ENCODE assay signal across 24 cellular contexts in genomic region chr10:6558272-6558671, GRCh38. TPM values are rescaled to one million over a fixed set of nuclear protein-coding genes. Genes with fewer than 3 reads are reported as not detected.
DNase-seq lines count a peak whose midpoint lies in the region; ATAC-seq and TF ChIP-seq lines count a peak whose summit lies in the region.
"Had no signal": no experiment of that assay in that cellular context is flagged by ENCODE, and none has a peak within 500 bp of the region (broad histone marks: within the 10 kb centered on the region; RNA-seq: fewer than 3 reads in every experiment).

No MANE protein-coding gene starts in this region.

- peak; percentile 83 for ATAC-seq in effector memory CD8-positive, alpha-beta T cell (replicated peaks)
- ATAC-seq in right cardiac atrium = no peak
- no peak for ATAC-seq in left colon
- ATAC-seq: left lung, Panc1 had no signal

- no peak for TF ChIP-seq EP300 in stomach (IDR thresholded peaks at IDR 0.05)

- intact Hi-C loops in activated naive CD4-positive, alpha-beta T cell treated with anti-CD3 and anti-CD28 coated beads for 36 hours (cut with micrococcal nuclease) = loop anchor here (1.0 kb wide), 1 partner anchor 15 kb away; no protein-coding TSS in a partner anchor
- intact Hi-C loops in stomach (cut with DNase I; ENCODE audit: low total_unique reads) = no loop called here
- intact Hi-C loops in right cardiac atrium (cut with DNase I) = no loop called here
- intact Hi-C loops in head of caudate nucleus (cut with DNase I) = no loop called here
- intact Hi-C loops in left colon (cut with DNase I, micrococcal nuclease) = no loop called here

- peaks cover 21% of the 10 kb centered on the region for H3K36me3 Mint-ChIP-seq in activated naive CD4-positive, alpha-beta T cell treated with anti-CD3 and anti-CD28 coated beads for 36 hours (ENCODE audit: low read depth)
- H3K36me3 Mint-ChIP-seq in T-helper 2 cell treated with Interferon-gamma antibody and Interleukin-4, amounts not matched to agents 5 μg/mL and 100 μg/mL, for 36 hours (ENCODE audit: low read depth) = peaks cover 71% of the 10 kb centered on the region
- peaks cover 16% of the 10 kb centered on the region for H3K36me3 Mint-ChIP-seq in effector memory CD8-positive, alpha-beta T cell (ENCODE audit: insufficient read depth)
- H3K36me3 Mint-ChIP-seq: CD14-positive monocyte, mesothelial cell of epicardium had no signal

- H3K9me3 ChIP-seq in stomach (no peaks in the 10 kb centered on the region), right cardiac atrium (ENCODE audit: control insufficient read depth, low read length) (no peaks in the 10 kb centered on the region)
- H3K9me3 ChIP-seq: left lung, thoracic aorta had no signal

- H3K27me3 ChIP-seq in stomach (no peaks in the 10 kb centered on the region), right cardiac atrium (ENCODE audit: control insufficient read depth, insufficient read depth) (no peaks in the 10 kb centered on the region)
- H3K27me3 ChIP-seq: left lung had no signal

- CTCF ChIA-PET in activated naive CD4-positive, alpha-beta T cell treated with anti-CD3 and anti-CD28 coated beads for 36 hours (lab: Charles Lee) = interaction anchor here (1.2 to 1.5 kb wide), 2 partner anchors 28 to 472 kb away, joined by 3 to 5 read pairs; no protein-coding TSS in a partner anchor

- peaks cover 81% of the 10 kb centered on the region for H3K4me1 Mint-ChIP-seq in activated naive CD4-positive, alpha-beta T cell treated with anti-CD3 and anti-CD28 coated beads for 36 hours (ENCODE audit: low read depth)
- peaks cover 83% of the 10 kb centered on the region for H3K4me1 Mint-ChIP-seq in T-helper 2 cell treated with Interferon-gamma antibody and Interleukin-4, amounts not matched to agents 5 μg/mL and 100 μg/mL, for 36 hours (ENCODE audit: low read depth)
- H3K4me1 Mint-ChIP-seq in effector memory CD8-positive, alpha-beta T cell (ENCODE audit: low read depth in 2 of 2) = peaks cover 67 to 88% of the 10 kb centered on the region in 2 donors
- H3K4me1 Mint-ChIP-seq: mesothelial cell of epicardium had no signal

- H3K4me3 ChIP-seq in stomach = no peak overlapping the region
- H3K4me3 ChIP-seq in right cardiac atrium (ENCODE audit: low read length) = no peak overlapping the region
- H3K4me3 ChIP-seq: left lung, SK-N-MC, thoracic aorta had no signal

- 44 to 60% (median 54%) methylated on average over 2 of the region's 2 CpGs for WGBS in stomach, 5 donors
- 71% methylated on average over 2 of the region's 2 CpGs for WGBS in right cardiac atrium

- no peaks in the 10 kb centered on the region for H3K36me3 ChIP-seq in stomach
- H3K36me3 ChIP-seq: left lung, thoracic aorta had no signal

- H3K27ac ChIP-seq in stomach = peak overlapping the region in 3 of 5 donors; percentile 4 to 44 (median 5)
- H3K27ac ChIP-seq in right cardiac atrium (ENCODE audit: low read length) = no peak overlapping the region
- H3K27ac ChIP-seq: HL-60, left lung, SK-N-MC, thoracic aorta had no signal

- DNase-seq in activated naive CD4-positive, alpha-beta T cell treated with anti-CD3 and anti-CD28 coated beads for 36 hours = no peak
- DNase-seq in activated naive CD4-positive, alpha-beta T cell treated with Interleukin-2 at 50 U/mL for 16 hours = no peak
- peak; percentile 18 for DNase-seq in T-helper 2 cell treated with Interferon-gamma antibody and Interleukin-4, amounts not matched to agents 5 μg/mL and 100 μg/mL, for 36 hours (ENCODE audit: low spot score)
- peak in 1 of 3 experiments; percentile 15 for DNase-seq in effector memory CD8-positive, alpha-beta T cell
- no peak for DNase-seq in stomach
- no peak for DNase-seq in right cardiac atrium
- DNase-seq in head of caudate nucleus = no peak
- no peak for DNase-seq in left colon
- DNase-seq: activated CD4-positive, CD25-positive, alpha-beta regulatory T cell treated with anti-CD3 and anti-CD28 coated beads, Interleukin-2, amount 50 U/mL, for 72 hours; anterior cingulate cortex; caudate nucleus; DMS79 treated with DMSO at 0.1 percent for 48 hours; HFFc6; IMR-90; left lung; NCI-H1694 treated with DMSO at 0.1 percent for 48 hours; NCI-H345; stimulated activated CD4-positive, alpha-beta T cell treated with anti-CD3 and anti-CD28 coated beads, Interleukin-12 subunit alpha, Interleukin-12 subunit beta, amount 100 ng/mL, for 4 hours had no signal

- TF ChIP-seq CTCF in stomach (IDR thresholded peaks at IDR 0.05) = no peak

- no peak for TF ChIP-seq POLR2A in stomach (IDR thresholded peaks at IDR 0.05)

- H3K4me3 Mint-ChIP-seq in activated naive CD4-positive, alpha-beta T cell treated with anti-CD3 and anti-CD28 coated beads for 36 hours = no peak overlapping the region
- peak overlapping the region; percentile 83 for H3K4me3 Mint-ChIP-seq in T-helper 2 cell treated with Interferon-gamma antibody and Interleukin-4, amounts not matched to agents 5 μg/mL and 100 μg/mL, for 36 hours
- H3K4me3 Mint-ChIP-seq in effector memory CD8-positive, alpha-beta T cell = peak overlapping the region; percentile 76 to 85
- H3K4me3 Mint-ChIP-seq: CD14-positive monocyte, HFFc6, mesothelial cell of epicardium had no signal

- no peaks in the 10 kb centered on the region for H3K27me3 Mint-ChIP-seq in activated naive CD4-positive, alpha-beta T cell treated with anti-CD3 and anti-CD28 coated beads for 36 hours (ENCODE audit: low read depth)
- H3K27me3 Mint-ChIP-seq in T-helper 2 cell treated with Interferon-gamma antibody and Interleukin-4, amounts not matched to agents 5 μg/mL and 100 μg/mL, for 36 hours (ENCODE audit: low read depth) = no peaks in the 10 kb centered on the region
- H3K27me3 Mint-ChIP-seq in effector memory CD8-positive, alpha-beta T cell = no peaks in the 10 kb centered on the region

- H3K4me1 ChIP-seq in stomach (peaks cover 0 to 7% (median 0%) of the 10 kb centered on the region in 4 donors), right cardiac atrium (ENCODE audit: control insufficient read depth, insufficient read depth, low read length) (no peaks in the 10 kb centered on the region)

- no peaks in the 10 kb centered on the region for H3K9me3 Mint-ChIP-seq in activated naive CD4-positive, alpha-beta T cell treated with anti-CD3 and anti-CD28 coated beads for 36 hours
- no peaks in the 10 kb centered on the region for H3K9me3 Mint-ChIP-seq in T-helper 2 cell treated with Interferon-gamma antibody and Interleukin-4, amounts not matched to agents 5 μg/mL and 100 μg/mL, for 36 hours
- peaks cover 2 to 8% of the 10 kb centered on the region in 2 donors for H3K9me3 Mint-ChIP-seq in effector memory CD8-positive, alpha-beta T cell
- H3K9me3 Mint-ChIP-seq: CD14-positive monocyte, HFFc6, mesothelial cell of epicardium had no signal

- H3K27ac Mint-ChIP-seq in activated naive CD4-positive, alpha-beta T cell treated with anti-CD3 and anti-CD28 coated beads for 36 hours = peak overlapping the region; percentile 32
- H3K27ac Mint-ChIP-seq in T-helper 2 cell treated with Interferon-gamma antibody and Interleukin-4, amounts not matched to agents 5 μg/mL and 100 μg/mL, for 36 hours = peak overlapping the region; percentile 91
- peak overlapping the region; percentile 88 to 96 for H3K27ac Mint-ChIP-seq in effector memory CD8-positive, alpha-beta T cell
- H3K27ac Mint-ChIP-seq: HFFc6, mesothelial cell of epicardium had no signal

RNA-seq across cellular contexts. Expression of gene PRKCQ, which starts 21.8 kb away (rescaled TPM):
- total RNA-seq in activated naive CD4-positive, alpha-beta T cell treated with anti-CD3 and anti-CD28 coated beads for 36 hours = 10 to 100 TPM; 49.5 to 53.0 TPM
- 1 to 10 TPM in 2 of 5 donors, under 1 TPM in 2, not detected in 1; 0.45 to 5.1 (median 1.8) TPM for total RNA-seq in stomach
- 1 to 10 TPM in 1 of 3 donors, under 1 TPM in 2; 0.25 to 1.5 (median 0.63) TPM for polyA plus RNA-seq in stomach
- total RNA-seq in right cardiac atrium = under 1 TPM; 0.17 to 0.25 (median 0.22) TPM
- polyA plus RNA-seq in right cardiac atrium = 0.05 TPM
- total RNA-seq in left colon = under 1 TPM; 0.89 TPM
- total RNA-seq: HFFc6 had no signal

Comparison
In these comparisons a context has a peak if more than half of its experiments do, and no peak if none do; other contexts are left out.
1. H3K27ac Mint-ChIP-seq: peak in every context shown above with its lines; median percentile 92 in effector memory CD8-positive, alpha-beta T cell; 91 in T-helper 2 cell treated with Interferon-gamma antibody and Interleukin-4, amounts not matched to agents 5 μg/mL and 100 μg/mL, for 36 hours; 32 in activated naive CD4-positive, alpha-beta T cell treated with anti-CD3 and anti-CD28 coated beads for 36 hours.
2. RNA of gene PRKCQ, which starts 21.8 kb away (total RNA-seq): 49.5 to 53.0 TPM in activated naive CD4-positive, alpha-beta T cell treated with anti-CD3 and anti-CD28 coated beads for 36 hours; 0.89 TPM in left colon, 0.45 to 5.1 TPM in stomach and 0.17 to 0.25 TPM in right cardiac atrium; every median in the first group is over 4 times any median in the second.